In genomic region chr11:68297494-68297811, GRCh38 we compare ENCODE assay signal across 12 cellular contexts. TPM values are rescaled to one million over a fixed set of nuclear protein-coding genes. Genes with fewer than 3 reads are reported as not detected.
A peak's percentile ranks its signal among the peaks of the same experiment; 100 is the strongest.
DNase-seq lines count a peak whose midpoint lies in the region; ATAC-seq and TF ChIP-seq lines count a peak whose summit lies in the region.
"Had no signal": no experiment of that assay in that cellular context is flagged by ENCODE, and none has a peak within 500 bp of the region (broad histone marks: within the 10 kb centered on the region; RNA-seq: fewer than 3 reads in every experiment).

No MANE protein-coding gene starts in this region.

- no peaks in the 10 kb centered on the region for H3K36me3 Mint-ChIP-seq in naive B cell

- no peak for TF ChIP-seq CTCF in dorsolateral prefrontal cortex (IDR thresholded peaks at IDR 0.05 in 54 of 56, conservative IDR thresholded peaks at IDR 0.05 in 2 of 56; ENCODE audit: low read depth in 1 of 56, partially characterized antibody in 56 of 56)

- no peaks in the 10 kb centered on the region for H3K27me3 ChIP-seq in BLaER1
- H3K27me3 ChIP-seq in NT2/D1 (ENCODE audit: insufficient read depth, insufficient read length) = peaks cover 12% of the 10 kb centered on the region
- no peaks in the 10 kb centered on the region for H3K27me3 ChIP-seq in dorsolateral prefrontal cortex
- H3K27me3 ChIP-seq: vagina had no signal

- ATAC-seq in naive B cell (ENCODE audit: low read depth in 2 of 2) (no peak), HG02798 (IDR thresholded peaks at IDR 0.05; ENCODE audit: poor library complexity, unreplicated experiment) (no peak)

- no peaks in the 10 kb centered on the region for H3K9me3 Mint-ChIP-seq in naive B cell
- H3K9me3 Mint-ChIP-seq: activated T-helper 1 cell treated with anti-CD3 and anti-CD28 coated beads, Interleukin-12 subunit alpha, Interleukin-12 subunit beta, Interleukin-2, Interleukin-4 antibody, amounts not matched to agents 30 ng/mL and 10 ng/mL and 1 ng/mL, durations not matched to agents 14 hours and 24 hours and 36 hours; stimulated activated naive CD8-positive, alpha-beta T cell treated with anti-CD3 and anti-CD28 coated beads, Interleukin-15, amount 100 ng/mL, for 72 hours had no signal

- intact Hi-C loops in dorsolateral prefrontal cortex (cut with DNase I) = loop anchor here (1.0 to 5.0 kb wide), 5 partner anchors 40 to 90 kb away; partner anchors contain the start of gene KMT5B (in 1 of the 2)

- H3K36me3 ChIP-seq in BLaER1 (no peaks in the 10 kb centered on the region), NT2/D1 (ENCODE audit: insufficient read depth, insufficient read length, low read length) (no peaks in the 10 kb centered on the region)
- H3K36me3 ChIP-seq: vagina had no signal

- peak overlapping the region; percentile 47 for H3K4me2 ChIP-seq in BLaER1

- H3K4me3 ChIP-seq in BLaER1 = no peak overlapping the region
- H3K4me3 ChIP-seq in NT2/D1 (ENCODE audit: insufficient read length, low read depth) = no peak overlapping the region
- H3K4me3 ChIP-seq in dorsolateral prefrontal cortex = peak overlapping the region in 36 of 59 donors; percentile 5 to 51 (median 28)

- DNase-seq in NT2/D1 (ENCODE audit: low read depth, low spot score) (no peak), dorsolateral prefrontal cortex (no peak), naive B cell (no peak), midbrain (lab: John Stamatoyannopoulos, UW) (no peak), NK-92 (lab: John Stamatoyannopoulos, UW; ENCODE audit: unreplicated experiment) (no peak)
- DNase-seq in central memory CD4-positive, alpha-beta T cell = no peak
- DNase-seq: NCI-H1436 treated with DMSO at 0.1 percent for 48 hours had no signal

- H3K4me1 ChIP-seq in BLaER1 = peaks cover 64% of the 10 kb centered on the region
- H3K4me1 ChIP-seq in NT2/D1 (ENCODE audit: insufficient read depth, insufficient read length) = peaks cover 14% of the 10 kb centered on the region

- no peak overlapping the region for H3K27ac ChIP-seq in BLaER1
- H3K27ac ChIP-seq in dorsolateral prefrontal cortex = peak overlapping the region in 3 of 59 donors; percentile 13 to 21 (median 18)
- H3K27ac ChIP-seq: vagina had no signal

- H3K9ac ChIP-seq in BLaER1 (no peak overlapping the region), NT2/D1 (ENCODE audit: insufficient read length, low read depth) (peak overlapping the region; percentile 51)

- no peaks in the 10 kb centered on the region for H4K20me1 ChIP-seq in BLaER1

- H3K9me3 ChIP-seq in BLaER1 (no peaks in the 10 kb centered on the region), NT2/D1 (ENCODE audit: insufficient read depth, low read length) (no peaks in the 10 kb centered on the region)
- H3K9me3 ChIP-seq: vagina had no signal

- H3K4me3 Mint-ChIP-seq in naive B cell = peak overlapping the region in 6 of 8 donors; percentile 14 to 82 (median 65)
- H3K4me3 Mint-ChIP-seq: activated T-helper 1 cell treated with anti-CD3 and anti-CD28 coated beads, Interleukin-12 subunit alpha, Interleukin-12 subunit beta, Interleukin-2, Interleukin-4 antibody, amounts not matched to agents 30 ng/mL and 10 ng/mL and 1 ng/mL, durations not matched to agents 14 hours and 24 hours and 36 hours; stimulated activated naive CD8-positive, alpha-beta T cell treated with anti-CD3 and anti-CD28 coated beads, Interleukin-15, amount 100 ng/mL, for 72 hours had no signal

- H3K27me3 Mint-ChIP-seq in naive B cell = peaks cover 0 to 7% (median 0%) of the 10 kb centered on the region in 3 donors

- H3K27ac Mint-ChIP-seq in naive B cell = peak overlapping the region in 1 of 6 donors; percentile 40
- H3K27ac Mint-ChIP-seq: activated T-helper 1 cell treated with anti-CD3 and anti-CD28 coated beads, Interleukin-12 subunit alpha, Interleukin-12 subunit beta, Interleukin-2, Interleukin-4 antibody, amounts not matched to agents 30 ng/mL and 10 ng/mL and 1 ng/mL, durations not matched to agents 14 hours and 24 hours and 36 hours; stimulated activated naive CD8-positive, alpha-beta T cell treated with anti-CD3 and anti-CD28 coated beads, Interleukin-15, amount 100 ng/mL, for 72 hours had no signal

- H3K4me1 Mint-ChIP-seq in naive B cell = peaks cover 23 to 49% (median 38%) of the 10 kb centered on the region in 3 donors

RNA-seq across cellular contexts. Expression of gene LRP5, which starts 14.9 kb away (rescaled TPM):
- 10 to 100 TPM in 50 of 120 experiments, 1 to 10 TPM in 70; 4.5 to 21.7 (median 9.2) TPM for total RNA-seq in dorsolateral prefrontal cortex
- under 1 TPM in 5 of 6 donors, not detected in 1; 0.04 to 0.88 (median 0.56) TPM for polyA plus RNA-seq in naive B cell (ENCODE audit: low read depth in 6 of 6)

RNA-seq across cellular contexts. Expression of gene C11orf24, which starts 25.7 kb away (rescaled TPM):
- total RNA-seq in dorsolateral prefrontal cortex = 10 to 100 TPM; 12.6 to 56.0 (median 23.3) TPM
- polyA plus RNA-seq in naive B cell (ENCODE audit: low read depth in 6 of 6) = 10 to 100 TPM; 22.2 to 67.0 (median 42.5) TPM

Comparison
In these comparisons a context has a peak if more than half of its experiments do, and no peak if none do; other contexts are left out.
1. H3K4me3 ChIP-seq: peak in dorsolateral prefrontal cortex (36 of 59); none in BLaER1 (single experiment) and NT2/D1 (single experiment).